In genomic region chr10:33180390-33180789, GRCh38 we compare ENCODE assay signal across 16 cellular contexts.
DNase-seq lines count a peak whose midpoint lies in the region; ATAC-seq and TF ChIP-seq lines count a peak whose summit lies in the region.
"Had no signal": no experiment of that assay in that cellular context is flagged by ENCODE, and none has a peak within 500 bp of the region (broad histone marks: within the 10 kb centered on the region; RNA-seq: fewer than 3 reads in every experiment).

No MANE protein-coding gene starts in this region.

- H3K9me3 Mint-ChIP-seq in activated T-cell treated with anti-CD3 and anti-CD28 coated beads, Interleukin-2, amount 50 U/mL, for 24 hours, result no peaks in the 10 kb centered on the region
- no peaks in the 10 kb centered on the region for H3K9me3 Mint-ChIP-seq in endothelial cell (ENCODE audit: unreplicated experiment)
- H3K9me3 Mint-ChIP-seq: neural progenitor cell; stimulated activated naive CD8-positive, alpha-beta T cell treated with anti-CD3 and anti-CD28 coated beads, Interleukin-15, Interleukin-2, amounts not matched to agents 100 ng/mL and 50 ng/mL, for 24 hours; T-cell; WTC11 had no signal

- no peaks in the 10 kb centered on the region for H3K79me2 ChIP-seq in GM23248 (ENCODE audit: insufficient read depth)

- no peaks in the 10 kb centered on the region for H3K27me3 ChIP-seq in GM23248 (replicated peaks; ENCODE audit: insufficient read depth)
- H3K27me3 ChIP-seq: neural progenitor cell had no signal

- H3K27ac Mint-ChIP-seq in activated T-cell treated with anti-CD3 and anti-CD28 coated beads, Interleukin-2, amount 50 U/mL, for 24 hours, result no peak overlapping the region
- H3K27ac Mint-ChIP-seq in endothelial cell (ENCODE audit: unreplicated experiment), result peak overlapping the region; percentile 57
- H3K27ac Mint-ChIP-seq: neural progenitor cell; stimulated activated naive CD8-positive, alpha-beta T cell treated with anti-CD3 and anti-CD28 coated beads, Interleukin-15, Interleukin-2, amounts not matched to agents 100 ng/mL and 50 ng/mL, for 24 hours; T-cell; WTC11 had no signal

- no peak overlapping the region for H3K4me2 ChIP-seq in GM23248 (ENCODE audit: unreplicated experiment)
- H3K4me2 ChIP-seq: neural progenitor cell had no signal

- 74 to 76% methylated on average over 5 of the region's 5 CpGs for WGBS in GM23248 (ENCODE audit: low coverage in 1 of 2, low lambda C conversion rate in 2 of 2, missing lambda C conversion rate in 2 of 2), 2 experiments

- in situ Hi-C loops in GM23248 (cut with MboI), result no loop called here

- H3K27ac ChIP-seq in GM23248, result no peak overlapping the region
- H3K27ac ChIP-seq: neural progenitor cell had no signal

- H3K4me3 ChIP-seq in GM23248, result no peak overlapping the region
- H3K4me3 ChIP-seq: neural progenitor cell had no signal

- peaks cover 59% of the 10 kb centered on the region for H3K36me3 ChIP-seq in GM23248 (ENCODE audit: low read depth)
- H3K36me3 ChIP-seq: neural progenitor cell had no signal

- peaks cover 71% of the 10 kb centered on the region for H3F3A ChIP-seq in GM23248 (ENCODE audit: insufficient read depth)

- H3K9me2 ChIP-seq in GM23248 (ENCODE audit: insufficient read depth), result no peaks in the 10 kb centered on the region

- peaks cover 23% of the 10 kb centered on the region for H3K4me1 ChIP-seq in GM23248 (ENCODE audit: insufficient read depth)
- H3K4me1 ChIP-seq: Caco-2 had no signal

- DNase-seq in activated T-cell treated with anti-CD3 and anti-CD28 coated beads for 24 hours (ENCODE audit: low read depth) (peak; percentile 11), GM23248 (peak; percentile 20), endothelial cell (ENCODE audit: low spot score) (no peak), SHP77 treated with DMSO at 0.1 percent for 48 hours (lab: John Stamatoyannopoulos, UW) (no peak), DMS114 treated with DMSO at 0.1 percent for 48 hours (lab: John Stamatoyannopoulos, UW; ENCODE audit: unreplicated experiment) (no peak)
- no peak for DNase-seq in activated T-cell treated with anti-CD3 and anti-CD28 coated beads, Interleukin-2, amount 50 U/mL, for 24 hours
- peak; percentile 42 for DNase-seq in stimulated activated CD4-positive, alpha-beta T cell treated with anti-CD3 and anti-CD28 coated beads, Interleukin-15, amount 100 ng/mL, for 24 hours
- DNase-seq: activated CD8-positive, alpha-beta memory T cell treated with anti-CD3 and anti-CD28 coated beads, Interleukin-2, amount 50 U/mL, for 4 hours; Caco-2; NCI-H748 treated with DMSO at 0.1 percent for 48 hours; right cardiac atrium; T-cell had no signal

- ATAC-seq in GM21447 (IDR thresholded peaks at IDR 0.05; ENCODE audit: unreplicated experiment), result no peak
- ATAC-seq: right cardiac atrium, T-cell, WTC11 had no signal

- H3K9ac ChIP-seq in GM23248, result no peak overlapping the region
- H3K9ac ChIP-seq: neural progenitor cell had no signal

- no peaks in the 10 kb centered on the region for H3K36me3 Mint-ChIP-seq in activated T-cell treated with anti-CD3 and anti-CD28 coated beads, Interleukin-2, amount 50 U/mL, for 24 hours (ENCODE audit: low read depth)
- H3K36me3 Mint-ChIP-seq in endothelial cell (ENCODE audit: low read depth, unreplicated experiment), result peaks cover 54% of the 10 kb centered on the region
- H3K36me3 Mint-ChIP-seq: T-cell, WTC11 had no signal

- H3K27me3 Mint-ChIP-seq in activated T-cell treated with anti-CD3 and anti-CD28 coated beads, Interleukin-2, amount 50 U/mL, for 24 hours, result peaks cover 18% of the 10 kb centered on the region
- H3K27me3 Mint-ChIP-seq in endothelial cell (ENCODE audit: unreplicated experiment), result peaks cover 10% of the 10 kb centered on the region

- no peak for TF ChIP-seq CTCF in endothelial cell (IDR thresholded peaks at IDR 0.05; ENCODE audit: unreplicated experiment)

- no peak overlapping the region for H2AFZ ChIP-seq in GM23248
- H2AFZ ChIP-seq: neural progenitor cell had no signal

- no peak overlapping the region for H3K4me3 Mint-ChIP-seq in activated T-cell treated with anti-CD3 and anti-CD28 coated beads, Interleukin-2, amount 50 U/mL, for 24 hours
- peak overlapping the region; percentile 63 for H3K4me3 Mint-ChIP-seq in endothelial cell (ENCODE audit: unreplicated experiment)
- H3K4me3 Mint-ChIP-seq: neural progenitor cell; stimulated activated naive CD8-positive, alpha-beta T cell treated with anti-CD3 and anti-CD28 coated beads, Interleukin-15, Interleukin-2, amounts not matched to agents 100 ng/mL and 50 ng/mL, for 24 hours; T-cell; WTC11 had no signal

- no peaks in the 10 kb centered on the region for H3K9me3 ChIP-seq in GM23248 (ENCODE audit: low read depth)
- H3K9me3 ChIP-seq: Caco-2 had no signal

- no peaks in the 10 kb centered on the region for H4K20me1 ChIP-seq in GM23248 (ENCODE audit: insufficient read depth)

- peaks cover 13% of the 10 kb centered on the region for H3K4me1 Mint-ChIP-seq in activated T-cell treated with anti-CD3 and anti-CD28 coated beads, Interleukin-2, amount 50 U/mL, for 24 hours (ENCODE audit: low read depth)
- H3K4me1 Mint-ChIP-seq in endothelial cell (ENCODE audit: unreplicated experiment), result peaks cover 9% of the 10 kb centered on the region
- H3K4me1 Mint-ChIP-seq: neural progenitor cell, T-cell had no signal

Comparison
In these comparisons a context has a peak if more than half of its experiments do, and no peak if none do; other contexts are left out.
1. DNase-seq: peak in activated T-cell treated with anti-CD3 and anti-CD28 coated beads for 24 hours (single experiment), GM23248 (single experiment) and stimulated activated CD4-positive, alpha-beta T cell treated with anti-CD3 and anti-CD28 coated beads, Interleukin-15, amount 100 ng/mL, for 24 hours (single experiment); none in activated T-cell treated with anti-CD3 and anti-CD28 coated beads, Interleukin-2, amount 50 U/mL, for 24 hours (single experiment), endothelial cell (single experiment), SHP77 treated with DMSO at 0.1 percent for 48 hours (single experiment) and DMS114 treated with DMSO at 0.1 percent for 48 hours (single experiment).